Comparison of ENCODE assay signal across 8 cellular contexts in the genomic region with DNA sequence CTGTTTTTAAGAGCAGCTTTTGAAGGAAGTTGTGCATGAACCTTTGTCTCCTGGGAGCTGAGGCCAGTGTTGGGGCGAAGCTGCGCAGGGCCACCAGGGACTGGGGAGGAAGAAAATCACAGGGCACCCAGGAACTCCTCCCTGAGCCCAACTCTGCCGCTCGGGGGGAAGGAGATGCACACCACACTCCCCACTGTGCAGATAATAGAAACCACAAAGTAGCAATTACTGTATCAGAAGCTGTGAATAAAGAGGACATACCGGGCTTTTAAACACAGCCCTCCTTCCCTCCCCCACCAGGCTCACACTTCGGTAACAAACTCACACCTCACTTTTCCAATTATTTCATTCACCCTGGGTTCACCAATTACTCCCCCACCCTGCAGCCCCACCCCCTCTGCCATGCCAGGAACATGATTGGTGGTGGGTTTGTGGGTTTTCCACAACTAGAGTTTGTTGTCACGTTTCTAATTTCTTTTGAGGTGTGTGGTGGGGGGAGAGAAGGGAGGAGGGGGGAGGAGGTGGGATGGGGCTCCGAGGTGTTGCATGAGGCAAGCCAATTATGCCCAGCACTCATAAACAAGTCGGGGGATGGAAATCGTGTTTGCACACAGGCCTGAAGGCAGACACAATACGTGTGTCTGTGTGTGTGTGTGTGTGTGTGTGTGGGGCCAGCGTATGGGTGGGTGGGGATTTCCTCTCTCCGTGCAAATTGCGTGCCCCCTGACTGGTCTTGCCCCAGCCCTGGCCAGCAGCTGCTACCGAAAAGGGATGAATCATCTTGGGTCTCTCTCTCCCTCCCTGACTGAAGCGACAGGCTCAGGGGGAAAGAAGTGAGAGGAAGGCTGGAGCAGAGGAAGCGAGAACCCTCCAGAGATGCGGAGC.
DNase-seq lines count a peak whose midpoint lies in the region; TF ChIP-seq lines count a peak whose summit lies in the region.

No MANE protein-coding gene starts in this region.

- H3K9me3 Mint-ChIP-seq in brain (peaks cover 0 to 4% (median 0%) of the 10 kb centered on the region in 5 experiments), type B pancreatic cell (no peaks in the 10 kb centered on the region)

- WGBS in lower leg skin, 2 donors = 60 to 66% methylated on average over 18 of the region's 18 CpGs

- peak; percentile 55 for DNase-seq in GM13977 (ENCODE audit: low spot score)
- peak; percentile 94 for DNase-seq in NCI-H2107 treated with DMSO at 0.1 percent for 48 hours (lab: John Stamatoyannopoulos, UW; ENCODE audit: unreplicated experiment)
- peak; percentile 94 for DNase-seq in osteoblast (ENCODE audit: insufficient read length, low spot score, missing footprints)
- DNase-seq in mesenteric fat pad (ENCODE audit: low spot score) = no peak
- DNase-seq in stimulated activated CD4-positive, alpha-beta T cell treated with anti-CD3 and anti-CD28 coated beads, Interleukin-15, amount 100 ng/mL, for 24 hours = no peak
- no peak for DNase-seq in type B pancreatic cell (ENCODE audit: extremely low spot score, unreplicated experiment)
- no peak for DNase-seq in lower leg skin (ENCODE audit: low spot score in 2 of 2)

- H3K36me3 Mint-ChIP-seq in brain (peaks cover 5% of the 10 kb centered on the region), type B pancreatic cell (peaks cover 9% of the 10 kb centered on the region)

- H3K27me3 Mint-ChIP-seq in brain (no peaks in the 10 kb centered on the region), type B pancreatic cell (no peaks in the 10 kb centered on the region)

- H3K79me2 ChIP-seq in osteoblast (ENCODE audit: insufficient read depth, low read length) = no peaks in the 10 kb centered on the region

- H3K4me3 Mint-ChIP-seq in brain = peak overlapping the region in 2 of 5 experiments; percentile 22 to 34
- H3K4me3 Mint-ChIP-seq in type B pancreatic cell = no peak overlapping the region

- H3K27ac ChIP-seq in osteoblast (ENCODE audit: low read depth, low read length) = no peak overlapping the region

- H3K36me3 ChIP-seq in osteoblast (ENCODE audit: insufficient read depth, low read length) = peaks cover 6% of the 10 kb centered on the region

- intact Hi-C loops in lower leg skin (cut with DNase I; ENCODE audit: low total_unique reads) = no loop called here

- TF ChIP-seq CTCF in GM13977 (IDR thresholded peaks at IDR 0.05; ENCODE audit: extremely low read depth, insufficient read depth, missing control alignments) (no peak), brain (conservative IDR thresholded peaks at IDR 0.05) (no peak), osteoblast (IDR thresholded peaks at IDR 0.05; ENCODE audit: extremely low read depth, low read depth, low read length) (no peak), type B pancreatic cell (conservative IDR thresholded peaks at IDR 0.05) (no peak), lower leg skin (IDR thresholded peaks at IDR 0.05) (no peak)

- H3K4me3 ChIP-seq in osteoblast (ENCODE audit: insufficient read depth, low read length) (no peak overlapping the region), lower leg skin (ENCODE audit: low read depth, poor library complexity, severe bottlenecking) (no peak overlapping the region)

- in situ Hi-C loops in GM13977 (cut with MboI; ENCODE audit: low pct_unique_long_range_greater_than_20kb, low sequenced_read_pairs, unreplicated experiment) = no loop called here

- TF ChIP-seq POLR2A in lower leg skin (IDR thresholded peaks at IDR 0.05) = no peak

- H3K9me3 ChIP-seq in osteoblast (ENCODE audit: low read depth, low read length) = no peaks in the 10 kb centered on the region

- H3K4me1 ChIP-seq in osteoblast (ENCODE audit: insufficient read depth, low read length) = peaks cover 24% of the 10 kb centered on the region

- peaks cover 12% of the 10 kb centered on the region for H4K20me1 ChIP-seq in osteoblast (ENCODE audit: insufficient read depth, low read length)

- H2AFZ ChIP-seq in osteoblast (ENCODE audit: low read length) = no peak overlapping the region

- peak overlapping the region; percentile 42 for H3K4me2 ChIP-seq in osteoblast (ENCODE audit: insufficient read depth, low read length)

- H3K4me1 Mint-ChIP-seq in brain (peaks cover 81% of the 10 kb centered on the region), type B pancreatic cell (ENCODE audit: unreplicated experiment) (peaks cover 19% of the 10 kb centered on the region)

- H3K27ac Mint-ChIP-seq in brain (peak overlapping the region in 4 of 5 experiments; percentile 1 to 96 (median 66)), type B pancreatic cell (no peak overlapping the region)

- H3K27me3 ChIP-seq in osteoblast (ENCODE audit: insufficient read depth, low read length) = no peaks in the 10 kb centered on the region

Comparison
In these comparisons a context has a peak if more than half of its experiments do, and no peak if none do; other contexts are left out.
1. DNase-seq: peak in GM13977 (single experiment), NCI-H2107 treated with DMSO at 0.1 percent for 48 hours (single experiment) and osteoblast (single experiment); none in mesenteric fat pad (single experiment), stimulated activated CD4-positive, alpha-beta T cell treated with anti-CD3 and anti-CD28 coated beads, Interleukin-15, amount 100 ng/mL, for 24 hours (single experiment), type B pancreatic cell (single experiment) and lower leg skin (0 of 2).